Comparison of ENCODE assay signal across 1 cellular context in the genomic region with DNA sequence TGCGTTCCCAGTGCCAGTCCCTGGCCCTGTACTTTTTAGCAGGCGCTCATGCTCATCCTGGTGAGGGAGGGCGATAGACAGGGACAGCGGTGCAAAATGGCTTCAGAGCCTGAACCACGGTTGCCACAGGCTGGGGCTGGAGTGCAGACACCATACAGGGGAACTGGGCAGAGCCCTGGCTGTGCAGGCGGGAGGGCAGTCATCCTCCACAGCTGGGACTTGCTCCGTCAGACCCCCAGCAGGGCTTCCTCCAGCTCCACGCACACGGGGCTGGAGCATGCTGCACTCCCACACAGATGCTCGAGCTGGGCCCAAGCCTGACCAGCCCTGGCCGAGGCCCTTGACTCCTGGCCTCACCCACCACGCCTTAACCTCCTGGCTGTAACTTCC.
TF ChIP-seq lines count a peak whose summit lies in the region.

No MANE protein-coding gene starts in this region.

TF ChIP-seq in GM12878, 131 proteins besides CTCF, POLR2A, EP300 and RAD21:
- TF ChIP-seq TCF12 (IDR thresholded peaks at IDR 0.05; ENCODE audit: low read depth, low read length) (no peak), HCFC1 (IDR thresholded peaks at IDR 0.05; ENCODE audit: low read length) (no peak), RELA (IDR thresholded peaks at IDR 0.05; ENCODE audit: borderline replicate concordance, partially characterized antibody) (no peak), NKRF (conservative IDR thresholded peaks at IDR 0.05) (no peak), ATF2 (IDR thresholded peaks at IDR 0.05; ENCODE audit: low read length) (no peak), IKZF1 (conservative IDR thresholded peaks at IDR 0.05) (no peak), ELK1 (IDR thresholded peaks at IDR 0.05; ENCODE audit: low read depth, low read length) (no peak), NR2C2 (IDR thresholded peaks at IDR 0.05; ENCODE audit: borderline replicate concordance, control insufficient read depth, insufficient read length, low read depth) (no peak), BMI1 (IDR thresholded peaks at IDR 0.05; ENCODE audit: borderline replicate concordance) (no peak), BHLHE40 (IDR thresholded peaks at IDR 0.05; ENCODE audit: borderline replicate concordance in 1 of 2, low read depth in 2 of 2, low read length in 1 of 2) (no peak), NFIC (IDR thresholded peaks at IDR 0.05; ENCODE audit: low read depth, low read length) (no peak), ZNF207 (IDR thresholded peaks at IDR 0.05; ENCODE audit: borderline replicate concordance) (no peak), PRDM15 (CRISPR knock-in tag; IDR thresholded peaks at IDR 0.05) (no peak), KLF5 (IDR thresholded peaks at IDR 0.05; ENCODE audit: partially characterized antibody) (no peak)
